Comparison of ENCODE assay signal across 8 cellular contexts in genomic region chr3:47162695-47163022, GRCh38. TPM values are rescaled to one million over a fixed set of nuclear protein-coding genes. Genes with fewer than 3 reads are reported as not detected.
A peak's percentile ranks its signal among the peaks of the same experiment; 100 is the strongest.
DNase-seq lines count a peak whose midpoint lies in the region; ATAC-seq and TF ChIP-seq lines count a peak whose summit lies in the region.

No MANE protein-coding gene starts in this region.

- H3K36me3 ChIP-seq in Caco-2 (ENCODE audit: control insufficient read depth, insufficient read depth, low read length) (no peaks in the 10 kb centered on the region), mucosa of rectum (ENCODE audit: control insufficient read depth in 2 of 2, insufficient read depth in 2 of 2, low read length in 2 of 2) (peaks cover 0 to 3% of the 10 kb centered on the region in 2 donors)

- H3K4me1 Mint-ChIP-seq in Caco-2 (ENCODE audit: low read depth, unreplicated experiment), result peaks cover 29% of the 10 kb centered on the region
- peaks cover 52% of the 10 kb centered on the region for H3K4me1 Mint-ChIP-seq in chondrocyte (ENCODE audit: low read depth)

- peak overlapping the region; percentile 92 to 95 for H3K27ac ChIP-seq in mucosa of rectum (ENCODE audit: low read depth in 2 of 2, low read length in 2 of 2)

- H3K4me1 ChIP-seq in Caco-2 (peaks cover 10% of the 10 kb centered on the region; the same call in 1 of the 2 replicates), mucosa of rectum (ENCODE audit: control insufficient read depth in 2 of 2, insufficient read depth in 2 of 2, low read length in 2 of 2) (peaks cover 23 to 37% of the 10 kb centered on the region in 2 donors)

- H3K4me3 Mint-ChIP-seq in Caco-2 (ENCODE audit: unreplicated experiment) (peak overlapping the region; percentile 78), chondrocyte (ENCODE audit: unreplicated experiment) (peak overlapping the region; percentile 89)

- H3K9me3 Mint-ChIP-seq in Caco-2 (ENCODE audit: unreplicated experiment), result no peaks in the 10 kb centered on the region
- no peaks in the 10 kb centered on the region for H3K9me3 Mint-ChIP-seq in chondrocyte (ENCODE audit: low read depth)

- intact Hi-C loops in Caco-2 (cut with micrococcal nuclease; ENCODE audit: unreplicated experiment), result loop anchor here (5.0 kb wide), 1 partner anchor 120 kb away; the partner anchor contains the start of genes KIF9 and KLHL18

- DNase-seq in Caco-2 (no peak), M059J (ENCODE audit: low read depth) (peak; percentile 8), chondrocyte (ENCODE audit: low spot score) (no peak), T1000 (lab: John Stamatoyannopoulos, UW) (no peak), NCI-H2107 (lab: John Stamatoyannopoulos, UW) (no peak)
- DNase-seq in NK-92 treated with Interleukin-12 subunit alpha and Interleukin-12 subunit beta, amount 100 ng/mL, for 24 hours (lab: John Stamatoyannopoulos, UW), result no peak

- TF ChIP-seq CTCF in Caco-2 (IDR thresholded peaks at IDR 0.05; ENCODE audit: insufficient read depth in 1 of 2, low read depth in 1 of 2, low read length in 1 of 2, severe bottlenecking in 1 of 2, unreplicated experiment in 1 of 2) (no peak), chondrocyte (IDR thresholded peaks at IDR 0.05) (no peak)

- H3K4me3 ChIP-seq in Caco-2 (ENCODE audit: low read depth, low read length) (peak overlapping the region; percentile 95), mucosa of rectum (ENCODE audit: low read length in 2 of 2) (peak overlapping the region; percentile 91 to 93)

- H3K36me3 Mint-ChIP-seq in Caco-2 (ENCODE audit: insufficient read depth, unreplicated experiment), result peaks cover 13% of the 10 kb centered on the region
- H3K36me3 Mint-ChIP-seq in chondrocyte (ENCODE audit: low read depth), result no peaks in the 10 kb centered on the region

- no peak for ATAC-seq in HG03565 (IDR thresholded peaks at IDR 0.05; ENCODE audit: unreplicated experiment)

- H3K9me3 ChIP-seq in Caco-2 (no peaks in the 10 kb centered on the region), mucosa of rectum (ENCODE audit: control insufficient read depth in 2 of 2, low read length in 2 of 2) (no peaks in the 10 kb centered on the region)

- CTCF ChIA-PET in Caco-2 (lab: Charles Lee), result no interaction called here

- H3K9ac ChIP-seq in mucosa of rectum (ENCODE audit: low read depth in 1 of 2, low read length in 2 of 2), result peak overlapping the region; percentile 77 to 84

- H3K27me3 ChIP-seq in Caco-2 (replicated peaks; ENCODE audit: control insufficient read depth, insufficient read depth, low read length), result no peaks in the 10 kb centered on the region
- no peaks in the 10 kb centered on the region for H3K27me3 ChIP-seq in mucosa of rectum (ENCODE audit: control insufficient read depth in 2 of 2, insufficient read depth in 2 of 2, low read length in 2 of 2)

- POLR2A ChIA-PET in Caco-2 (lab: Charles Lee), result no interaction called here

- H3K27me3 Mint-ChIP-seq in Caco-2 (ENCODE audit: insufficient read depth, unreplicated experiment), result no peaks in the 10 kb centered on the region
- no peaks in the 10 kb centered on the region for H3K27me3 Mint-ChIP-seq in chondrocyte (ENCODE audit: low read depth)

- BruUV-seq in Caco-2 (replicated peaks; lab: Mats Ljungman, UMichigan), result TSS peak; percentile 43

- H3K27ac Mint-ChIP-seq in Caco-2 (ENCODE audit: unreplicated experiment) (peak overlapping the region; percentile 81), chondrocyte (ENCODE audit: unreplicated experiment) (peak overlapping the region; percentile 94)

RNA-seq across cellular contexts. Expression of gene SETD2, which starts 1.3 kb away (rescaled TPM):
- total RNA-seq in Caco-2 (2022), result 47.6 and 48.8 TPM in 2 replicates
- 10.7 and 17.3 TPM in 2 replicates for total RNA-seq in M059J (2014; rRNA removed; shearing (Covaris generic))
- total RNA-seq in chondrocyte, result 34.6 to 41.4 TPM (median 37.3 TPM) in 3 replicates
